In genomic region chr7:68250143-68250542, GRCh38 we compare ENCODE assay signal across 20 cellular contexts.
"Had no signal": no experiment of that assay in that cellular context is flagged by ENCODE, and none has a peak within 500 bp of the region (broad histone marks: within the 10 kb centered on the region; RNA-seq: fewer than 3 reads in every experiment).

No MANE protein-coding gene starts in this region.

- DNase-seq: activated CD4-positive, alpha-beta T cell treated with anti-CD3 and anti-CD28 coated beads, Interleukin-2, amount 10 ng/mL, durations not matched to agents 7 days and 5 days; activated CD8-positive, alpha-beta T cell treated with anti-CD3 and anti-CD28 coated beads for 36 hours; activated gamma-delta T cell; activated naive CD4-positive, alpha-beta T cell treated with anti-CD3 and anti-CD28 coated beads, Interleukin-2, amount 50 U/mL, for 16 hours; activated naive CD8-positive, alpha-beta T cell treated with anti-CD3 and anti-CD28 coated beads, Interleukin-2, amount 50 U/mL, for 24 hours; cortex of kidney; head of caudate nucleus; hypothalamus; left ventricle myocardium inferior; naive thymus-derived CD8-positive, alpha-beta T cell; retina; stimulated activated CD4-positive, alpha-beta T cell treated with anti-CD3 and anti-CD28 coated beads, Interleukin-4, amount 100 ng/mL, for 24 hours; substantia nigra; thyroid gland had no signal

- H3K9me3 ChIP-seq: gastroesophageal sphincter, thyroid gland had no signal

- H3K36me3 ChIP-seq: gastroesophageal sphincter, left ventricle myocardium inferior, thyroid gland had no signal

- H3K27me3 Mint-ChIP-seq: activated CD4-positive, alpha-beta T cell treated with anti-CD3 and anti-CD28 coated beads, Interleukin-2, amount 10 ng/mL, durations not matched to agents 7 days and 5 days; activated CD8-positive, alpha-beta T cell treated with anti-CD3 and anti-CD28 coated beads for 36 hours; activated naive CD8-positive, alpha-beta T cell treated with anti-CD3 and anti-CD28 coated beads, Interleukin-2, amount 50 U/mL, for 24 hours; stimulated activated naive CD8-positive, alpha-beta T cell treated with anti-CD3 and anti-CD28 coated beads, Interleukin-15, Interleukin-2, amounts not matched to agents 100 ng/mL and 50 ng/mL, for 24 hours had no signal

- H3K4me3 Mint-ChIP-seq: activated CD4-positive, alpha-beta T cell treated with anti-CD3 and anti-CD28 coated beads, Interleukin-2, amount 10 ng/mL, durations not matched to agents 7 days and 5 days; activated CD8-positive, alpha-beta T cell treated with anti-CD3 and anti-CD28 coated beads for 36 hours; activated naive CD8-positive, alpha-beta T cell treated with anti-CD3 and anti-CD28 coated beads, Interleukin-2, amount 50 U/mL, for 24 hours; activated T-helper 1 cell treated with anti-CD3 and anti-CD28 coated beads, Interleukin-12 subunit alpha, Interleukin-12 subunit beta, Interleukin-2, Interleukin-4 antibody, amounts not matched to agents 30 ng/mL and 10 ng/mL and 1 ng/mL, durations not matched to agents 14 hours and 24 hours and 36 hours; mesothelial cell of epicardium; naive thymus-derived CD8-positive, alpha-beta T cell; stimulated activated naive CD8-positive, alpha-beta T cell treated with anti-CD3 and anti-CD28 coated beads, Interleukin-15, Interleukin-2, amounts not matched to agents 100 ng/mL and 50 ng/mL, for 24 hours had no signal

- H3K4me3 ChIP-seq: gastroesophageal sphincter, left ventricle myocardium inferior, thyroid gland had no signal

- H3K27ac ChIP-seq: epithelial cell of prostate, gastroesophageal sphincter, left ventricle myocardium inferior, thyroid gland had no signal

- H3K27me3 ChIP-seq: gastroesophageal sphincter, thyroid gland had no signal

- H3K4me1 Mint-ChIP-seq: activated CD4-positive, alpha-beta T cell treated with anti-CD3 and anti-CD28 coated beads, Interleukin-2, amount 10 ng/mL, durations not matched to agents 7 days and 5 days; activated naive CD8-positive, alpha-beta T cell treated with anti-CD3 and anti-CD28 coated beads, Interleukin-2, amount 50 U/mL, for 24 hours; naive thymus-derived CD8-positive, alpha-beta T cell had no signal

- H3K27ac Mint-ChIP-seq: activated CD4-positive, alpha-beta T cell treated with anti-CD3 and anti-CD28 coated beads, Interleukin-2, amount 10 ng/mL, durations not matched to agents 7 days and 5 days; activated CD8-positive, alpha-beta T cell treated with anti-CD3 and anti-CD28 coated beads for 36 hours; activated naive CD8-positive, alpha-beta T cell treated with anti-CD3 and anti-CD28 coated beads, Interleukin-2, amount 50 U/mL, for 24 hours; activated T-helper 1 cell treated with anti-CD3 and anti-CD28 coated beads, Interleukin-12 subunit alpha, Interleukin-12 subunit beta, Interleukin-2, Interleukin-4 antibody, amounts not matched to agents 30 ng/mL and 10 ng/mL and 1 ng/mL, durations not matched to agents 14 hours and 24 hours and 36 hours; mesothelial cell of epicardium; stimulated activated naive CD8-positive, alpha-beta T cell treated with anti-CD3 and anti-CD28 coated beads, Interleukin-15, Interleukin-2, amounts not matched to agents 100 ng/mL and 50 ng/mL, for 24 hours had no signal

- H3K36me3 Mint-ChIP-seq: mesothelial cell of epicardium; naive thymus-derived CD8-positive, alpha-beta T cell had no signal

- H3K4me1 ChIP-seq: gastroesophageal sphincter, left ventricle myocardium inferior had no signal

- ATAC-seq: activated CD4-positive, CD25-positive, alpha-beta regulatory T cell treated with anti-CD3 and anti-CD28 coated beads, Interleukin-2, amount 50 U/mL, for 24 hours; activated CD8-positive, alpha-beta T cell treated with anti-CD3 and anti-CD28 coated beads for 36 hours; activated naive CD8-positive, alpha-beta T cell treated with anti-CD3 and anti-CD28 coated beads, Interleukin-2, amount 50 U/mL, for 24 hours; gastroesophageal sphincter; naive thymus-derived CD8-positive, alpha-beta T cell had no signal
